In the genomic region with DNA sequence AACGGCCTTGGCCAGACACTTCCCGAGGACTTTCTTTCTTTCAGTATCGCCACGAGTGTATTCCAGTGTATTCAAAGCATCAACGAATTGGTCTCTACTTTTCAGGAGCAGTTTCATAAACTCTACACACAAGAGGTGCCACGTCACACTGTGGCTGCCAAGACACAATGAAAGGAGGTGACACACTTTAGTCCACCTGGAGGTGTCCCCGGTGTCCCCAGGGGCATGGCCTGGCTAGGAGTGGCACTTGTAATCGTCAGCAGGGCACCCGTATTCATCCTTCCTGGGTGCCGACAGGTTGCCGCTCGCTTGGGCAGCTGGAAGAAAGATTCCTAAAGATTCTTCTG, we compare ENCODE assay signal across 12 cellular contexts. TPM values are rescaled to one million over a fixed set of nuclear protein-coding genes. Genes with fewer than 3 reads are reported as not detected.
DNase-seq lines count a peak whose midpoint lies in the region; ATAC-seq, FAIRE-seq and TF ChIP-seq lines count a peak whose summit lies in the region.
"Had no signal": no experiment of that assay in that cellular context is flagged by ENCODE, and none has a peak within 500 bp of the region (broad histone marks: within the 10 kb centered on the region; RNA-seq: fewer than 3 reads in every experiment).

No MANE protein-coding gene starts in this region.

- no peaks in the 10 kb centered on the region for H3K9me3 ChIP-seq in A549
- H3K9me3 ChIP-seq in keratinocyte (ENCODE audit: control insufficient read depth, low read depth, low read length): no peaks in the 10 kb centered on the region
- H3K9me3 ChIP-seq in naive thymus-derived CD4-positive, alpha-beta T cell (ENCODE audit: control insufficient read depth in 2 of 3, low read length in 3 of 3): no peaks in the 10 kb centered on the region

- H3K9ac ChIP-seq in keratinocyte (ENCODE audit: control insufficient read depth, extremely low read depth, insufficient read depth, low read length) (no peak overlapping the region), rectal smooth muscle tissue (ENCODE audit: low read length) (no peak overlapping the region)

- DNase-seq in A549 (ENCODE audit: low read depth in 1 of 2, low spot score in 1 of 2) (peak in 1 of 2 experiments; percentile 58), RWPE1 (ENCODE audit: low spot score) (no peak), keratinocyte (ENCODE audit: low read depth, low spot score) (no peak)
- DNase-seq in activated T-cell treated with anti-CD3 and anti-CD28 coated beads, Interleukin-2, amount 50 U/mL, for 24 hours: no peak
- DNase-seq in naive thymus-derived CD4-positive, alpha-beta T cell: no peak
- DNase-seq: cerebellar nuclear complex, glutamatergic neuron, NCI-H1930 had no signal

- no peaks in the 10 kb centered on the region for H3K79me2 ChIP-seq in keratinocyte (ENCODE audit: control insufficient read depth, insufficient read depth, low read length)

- dilution Hi-C loops in keratinocyte (cut with MboI; ENCODE audit: extremely low pct_ligation_motif_present, low sequenced_read_pairs): no loop called here

- H3K27ac ChIP-seq in A549: peak overlapping the region; percentile 99 to 100
- H3K27ac ChIP-seq in RWPE1: peak overlapping the region; percentile 68
- no peak overlapping the region for H3K27ac ChIP-seq in keratinocyte (ENCODE audit: control insufficient read depth, insufficient read depth, low read length)
- peak overlapping the region; percentile 85 for H3K27ac ChIP-seq in rectal smooth muscle tissue (ENCODE audit: low read depth, low read length)
- no peak overlapping the region for H3K27ac ChIP-seq in naive thymus-derived CD4-positive, alpha-beta T cell (ENCODE audit: low read depth, low read length)

- TF ChIP-seq CTCF in A549 (IDR thresholded peaks at IDR 0.05): no peak
- no peak for TF ChIP-seq CTCF in RWPE1 (conservative IDR thresholded peaks at IDR 0.05; ENCODE audit: low read depth)
- no peak for TF ChIP-seq CTCF in keratinocyte (optimal IDR thresholded peaks at IDR 0.05 in 1 of 3, IDR thresholded peaks at IDR 0.05 in 1 of 3, conservative IDR thresholded peaks at IDR 0.05 in 1 of 3; ENCODE audit: extremely low read depth in 1 of 3, insufficient read depth in 2 of 3, low read length in 3 of 3)

- H3K4me1 ChIP-seq in A549 (peaks cover 84% of the 10 kb centered on the region), keratinocyte (ENCODE audit: control insufficient read depth, extremely low read depth, insufficient read depth, low read length) (peaks cover 59% of the 10 kb centered on the region), rectal smooth muscle tissue (ENCODE audit: control insufficient read depth, insufficient read depth, low read length) (peaks cover 34% of the 10 kb centered on the region)
- no peaks in the 10 kb centered on the region for H3K4me1 ChIP-seq in naive thymus-derived CD4-positive, alpha-beta T cell (ENCODE audit: control insufficient read depth in 2 of 2, insufficient read depth in 2 of 2, low read length in 2 of 2)

- no peaks in the 10 kb centered on the region for H4K20me1 ChIP-seq in keratinocyte (ENCODE audit: control insufficient read depth, extremely low read depth, insufficient read depth, low read length)

- H3K4me3 ChIP-seq in A549: peak overlapping the region; percentile 9; the same call in 1 of the 3 replicates
- no peak overlapping the region for H3K4me3 ChIP-seq in keratinocyte (ENCODE audit: control insufficient read depth in 2 of 3, extremely low read depth in 1 of 3, insufficient read depth in 2 of 3, low read depth in 1 of 3, low read length in 3 of 3)
- peak overlapping the region; percentile 44 for H3K4me3 ChIP-seq in rectal smooth muscle tissue (ENCODE audit: low read length)
- no peak overlapping the region for H3K4me3 ChIP-seq in naive thymus-derived CD4-positive, alpha-beta T cell (ENCODE audit: low read length)

- H3K36me3 ChIP-seq in keratinocyte (ENCODE audit: control insufficient read depth in 2 of 2, extremely low read depth in 1 of 2, insufficient read depth in 2 of 2, low read length in 2 of 2) (no peaks in the 10 kb centered on the region), rectal smooth muscle tissue (ENCODE audit: control insufficient read depth, insufficient read depth, low read length) (no peaks in the 10 kb centered on the region)
- no peaks in the 10 kb centered on the region for H3K36me3 ChIP-seq in naive thymus-derived CD4-positive, alpha-beta T cell (ENCODE audit: control insufficient read depth in 2 of 3, insufficient read depth in 3 of 3, low read length in 3 of 3)

- no peaks in the 10 kb centered on the region for H3K9me3 Mint-ChIP-seq in activated T-cell treated with anti-CD3 and anti-CD28 coated beads, Interleukin-2, amount 50 U/mL, for 24 hours
- H3K9me3 Mint-ChIP-seq in naive thymus-derived CD4-positive, alpha-beta T cell: peaks cover 0 to 2% (median 0%) of the 10 kb centered on the region in 11 donors

- 28% methylated on average over 11 of the region's 12 CpGs for WGBS in A549 (ENCODE audit: missing lambda C conversion rate)

- no peak overlapping the region for H2AFZ ChIP-seq in keratinocyte (ENCODE audit: control insufficient read depth, low read length)

- intact Hi-C loops in naive thymus-derived CD4-positive, alpha-beta T cell (cut with micrococcal nuclease): no loop called here

- H3K27ac Mint-ChIP-seq in activated T-cell treated with anti-CD3 and anti-CD28 coated beads, Interleukin-2, amount 50 U/mL, for 24 hours: no peak overlapping the region
- no peak overlapping the region for H3K27ac Mint-ChIP-seq in naive thymus-derived CD4-positive, alpha-beta T cell

- CTCF ChIA-PET in A549 (lab: Yijun Ruan, JAX): interaction anchor here (0.9 to 2.4 kb wide), 4 partner anchors 13 to 242 kb away, joined by 3 to 7 read pairs (median 4); no protein-coding TSS in a partner anchor
- CTCF ChIA-PET in RWPE1 (lab: Yijun Ruan, JAX): no interaction called here
- CTCF ChIA-PET in naive thymus-derived CD4-positive, alpha-beta T cell (lab: Charles Lee): no interaction called here

- H3K27me3 ChIP-seq in keratinocyte (ENCODE audit: control insufficient read depth, extremely low read depth, insufficient read depth, low read length): no peaks in the 10 kb centered on the region
- H3K27me3 ChIP-seq in rectal smooth muscle tissue (ENCODE audit: control insufficient read depth, insufficient read depth, low read length): no peaks in the 10 kb centered on the region
- H3K27me3 ChIP-seq in naive thymus-derived CD4-positive, alpha-beta T cell (ENCODE audit: control insufficient read depth in 2 of 2, insufficient read depth in 2 of 2, low read length in 2 of 2): no peaks in the 10 kb centered on the region

- H3K36me3 Mint-ChIP-seq in activated T-cell treated with anti-CD3 and anti-CD28 coated beads, Interleukin-2, amount 50 U/mL, for 24 hours (ENCODE audit: low read depth): no peaks in the 10 kb centered on the region
- no peaks in the 10 kb centered on the region for H3K36me3 Mint-ChIP-seq in naive thymus-derived CD4-positive, alpha-beta T cell

- no peak for TF ChIP-seq POLR2A in A549 (IDR thresholded peaks at IDR 0.05; ENCODE audit: low read length)

- no peak overlapping the region for H3K4me3 Mint-ChIP-seq in activated T-cell treated with anti-CD3 and anti-CD28 coated beads, Interleukin-2, amount 50 U/mL, for 24 hours
- H3K4me3 Mint-ChIP-seq in naive thymus-derived CD4-positive, alpha-beta T cell: no peak overlapping the region

- H3K4me1 Mint-ChIP-seq in activated T-cell treated with anti-CD3 and anti-CD28 coated beads, Interleukin-2, amount 50 U/mL, for 24 hours (ENCODE audit: low read depth): peaks cover 3% of the 10 kb centered on the region
- H3K4me1 Mint-ChIP-seq in naive thymus-derived CD4-positive, alpha-beta T cell: peaks cover 0 to 20% (median 4%) of the 10 kb centered on the region in 7 donors

- peaks cover 3% of the 10 kb centered on the region for H3K9me1 ChIP-seq in keratinocyte (ENCODE audit: control insufficient read depth, extremely low read depth, insufficient read depth, low read length)

- peak overlapping the region; percentile 86 for H3K4me2 ChIP-seq in A549
- H3K4me2 ChIP-seq in keratinocyte (ENCODE audit: control insufficient read depth, extremely low read depth, insufficient read depth, low read depth, low read length): no peak overlapping the region

- FAIRE-seq in A549 (lab: Jason Lieb, UNC): no peak
- FAIRE-seq in keratinocyte (lab: Jason Lieb, UNC): peak; percentile 13
- FAIRE-seq: RCC 7860 had no signal

- H3K27me3 Mint-ChIP-seq in activated T-cell treated with anti-CD3 and anti-CD28 coated beads, Interleukin-2, amount 50 U/mL, for 24 hours: peaks cover 23% of the 10 kb centered on the region
- H3K27me3 Mint-ChIP-seq in naive thymus-derived CD4-positive, alpha-beta T cell: peaks cover 7 to 32% (median 21%) of the 10 kb centered on the region in 5 donors

- TF ChIP-seq RAD21 in A549 (conservative IDR thresholded peaks at IDR 0.05 in 1 of 2, IDR thresholded peaks at IDR 0.05 in 1 of 2): no peak

- POLR2A ChIA-PET in A549 (lab: Yijun Ruan, JAX) (interaction anchor here (1.2 to 7.4 kb wide), 6 partner anchors 13 to 187 kb away, joined by 3 to 62 read pairs (median 10); no protein-coding TSS in a partner anchor), RWPE1 (lab: Yijun Ruan, JAX; ENCODE audit: low non-redundant PET) (no interaction called here)
- POLR2A ChIA-PET in naive thymus-derived CD4-positive, alpha-beta T cell (lab: Charles Lee): no interaction called here

- no peak for TF ChIP-seq EP300 in A549 (IDR thresholded peaks at IDR 0.05)

- ATAC-seq in A549 (no peak), HG02840 (IDR thresholded peaks at IDR 0.05; ENCODE audit: low FRiP score, unreplicated experiment) (no peak), HG03025 (IDR thresholded peaks at IDR 0.05; ENCODE audit: low FRiP score, unreplicated experiment) (no peak)
- ATAC-seq in naive thymus-derived CD4-positive, alpha-beta T cell: no peak

RNA-seq across cellular contexts. Expression of gene TNS3, which starts 5.0 kb away (rescaled TPM):
- polyA plus RNA-seq in A549 (2011; rRNA removed) (134 and 137 TPM in 2 replicates), A549 (2017; fragmentation: RNase III; extraction: RNeasy Plus Mini Kit Qiagen cat#74134 plus additional on column Dnase treatment) (107 to 122 TPM (median 107 TPM) in 3 replicates), keratinocyte (3.9 to 5.7 TPM (median 5.3 TPM) in 3 replicates)
- polyA plus RNA-seq in A549 (2012; cell fraction: cytosol; rRNA removed): 80.9 and 113 TPM in 2 replicates
- 217 and 283 TPM in 2 replicates for polyA plus RNA-seq in A549 (2012; cell fraction: nucleus; rRNA removed)
- 438 and 510 TPM in 2 replicates for polyA minus RNA-seq in A549 (2011; rRNA and poly(A)+ RNA removed)
- polyA plus RNA-seq in keratinocyte (2011; ENCODE audit: low read depth): 0.39 TPM
- 4.7 and 4.9 TPM in 2 replicates for polyA plus RNA-seq in keratinocyte (2011; cell fraction: cytosol; rRNA removed)
- polyA plus RNA-seq in keratinocyte (2011; cell fraction: nucleus; rRNA removed): 12.2 and 14.2 TPM in 2 replicates
- 1.2 and 4.6 TPM in 2 replicates for polyA plus RNA-seq in keratinocyte (2012; ENCODE audit: low replicate concordance)
- polyA minus RNA-seq in keratinocyte: 10.1 to 20.3 TPM (median 18.5 TPM) in 3 replicates
- polyA minus RNA-seq in keratinocyte (2011; cell fraction: cytosol; rRNA and poly(A)+ RNA removed): 6.1 TPM
- polyA minus RNA-seq in keratinocyte (2011; cell fraction: nucleus; rRNA and poly(A)+ RNA removed): 10.4 and 17.5 TPM in 2 replicates
- total RNA-seq in naive thymus-derived CD4-positive, alpha-beta T cell: 10 to 100 TPM in 1 of 5 experiments, 1 to 10 TPM in 3, under 1 TPM in 1; 0.85 to 38.3 (median 2.6) TPM
- polyA plus RNA-seq in naive thymus-derived CD4-positive, alpha-beta T cell: not detected

Comparison
In these comparisons a context has a peak if more than half of its experiments do, and no peak if none do; other contexts are left out.
1. H3K27ac ChIP-seq: peak in A549 (2 of 2), RWPE1 (single experiment) and rectal smooth muscle tissue (single experiment); none in keratinocyte (single experiment) and naive thymus-derived CD4-positive, alpha-beta T cell (single experiment).
2. H3K4me3 ChIP-seq: peak in A549 (single experiment) and rectal smooth muscle tissue (single experiment); none in keratinocyte (0 of 3) and naive thymus-derived CD4-positive, alpha-beta T cell (single experiment).
3. RNA of gene TNS3, which starts 5.0 kb away (polyA plus RNA-seq): 80.9 to 283 TPM in A549; 0.39 to 14.2 TPM in keratinocyte and not detected in naive thymus-derived CD4-positive, alpha-beta T cell; every median in the first group is over 4 times any median in the second.